16 cellular contexts compared by ENCODE assay signal in the genomic region with DNA sequence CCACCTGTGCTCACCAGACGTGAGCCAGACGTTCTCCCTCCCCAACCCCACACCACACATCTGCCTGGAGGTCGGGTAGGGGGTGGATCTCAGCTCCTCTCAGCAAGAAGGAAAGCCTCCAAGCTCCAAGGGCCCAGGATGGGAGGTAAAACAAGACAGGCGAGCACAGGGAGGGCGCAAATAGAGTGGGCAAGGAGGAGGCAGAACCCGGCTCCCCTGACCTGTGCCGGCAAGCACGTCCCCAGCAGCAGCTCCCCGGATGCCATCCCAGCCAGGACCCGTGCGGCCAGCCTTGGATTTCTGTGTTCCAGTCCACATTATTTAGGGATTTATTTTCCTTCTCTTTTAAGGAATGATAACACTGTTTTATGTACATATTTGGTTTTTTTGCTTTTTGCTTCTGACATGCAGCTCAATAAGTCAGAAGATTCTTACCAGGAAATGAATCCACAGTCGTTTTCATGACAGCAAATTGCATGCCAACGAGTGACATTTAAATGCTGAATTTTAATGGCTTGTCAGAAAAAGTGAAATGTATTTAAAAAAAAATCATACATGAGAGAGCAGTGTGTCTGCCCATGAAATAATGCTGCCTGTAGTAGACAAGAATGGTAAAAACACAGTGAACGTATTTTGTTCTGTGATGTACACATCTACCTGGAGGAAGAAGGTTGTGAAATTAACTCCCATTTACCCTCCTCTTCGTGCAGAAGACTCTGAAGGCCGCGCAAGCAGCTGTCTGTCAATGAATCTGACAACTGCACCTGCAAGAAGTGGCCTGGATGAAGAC.
"Had no signal": no experiment of that assay in that cellular context is flagged by ENCODE, and none has a peak within 500 bp of the region (broad histone marks: within the 10 kb centered on the region; RNA-seq: fewer than 3 reads in every experiment).

No MANE protein-coding gene starts in this region.

- H3K9me3 ChIP-seq: testis had no signal

- H3K4me3 ChIP-seq: heart left ventricle, spleen, testis, tibial nerve had no signal

- H3K4me3 Mint-ChIP-seq: dendritic cell treated with granulocyte-macrophage colony-stimulating factor and Interleukin-4, amounts not matched to agents 40 ng/mL and 50 ng/mL, for 4 days; memory B cell; natural killer cell treated with Interleukin-12 subunit alpha and Interleukin-12 subunit beta and Interleukin-15 and Interleukin-18, amount 100 ng/mL, for 72 hours; stimulated activated naive B cell treated with anti-CD40 and anti-IgM and Interleukin-4, amounts not matched to agents 10 μg/mL and 1 μg/mL and 100 μg/mL, for 72 hours; stimulated activated naive CD8-positive, alpha-beta T cell treated with anti-CD3 and anti-CD28 coated beads, Interleukin-15, amount 100 ng/mL, for 72 hours had no signal

- H3K4me1 ChIP-seq: heart left ventricle, spleen, testis, tibial nerve had no signal

- ATAC-seq: left lobe of liver; natural killer cell treated with Interleukin-12 subunit alpha and Interleukin-12 subunit beta and Interleukin-15 and Interleukin-18, amount 100 ng/mL, for 72 hours; sciatic nerve; stimulated activated naive B cell treated with anti-CD40 and anti-IgM and Interleukin-4, amounts not matched to agents 10 μg/mL and 1 μg/mL and 100 μg/mL, for 72 hours; stimulated activated naive CD8-positive, alpha-beta T cell treated with anti-CD3 and anti-CD28 coated beads, Interleukin-15, amount 100 ng/mL, for 72 hours had no signal

- H3K27ac ChIP-seq: heart left ventricle, spleen, testis, tibial nerve had no signal

- H3K36me3 Mint-ChIP-seq: memory B cell had no signal

- H3K36me3 ChIP-seq: heart left ventricle, spleen, tibial nerve had no signal

- H3K27me3 Mint-ChIP-seq: dendritic cell treated with granulocyte-macrophage colony-stimulating factor and Interleukin-4, amounts not matched to agents 40 ng/mL and 50 ng/mL, for 4 days; memory B cell; natural killer cell treated with Interleukin-12 subunit alpha and Interleukin-12 subunit beta and Interleukin-15 and Interleukin-18, amount 100 ng/mL, for 72 hours; stimulated activated naive B cell treated with anti-CD40 and anti-IgM and Interleukin-4, amounts not matched to agents 10 μg/mL and 1 μg/mL and 100 μg/mL, for 72 hours had no signal

- H3K27ac Mint-ChIP-seq: dendritic cell treated with granulocyte-macrophage colony-stimulating factor and Interleukin-4, amounts not matched to agents 40 ng/mL and 50 ng/mL, for 4 days; memory B cell; natural killer cell treated with Interleukin-12 subunit alpha and Interleukin-12 subunit beta and Interleukin-15 and Interleukin-18, amount 100 ng/mL, for 72 hours; stimulated activated naive B cell treated with anti-CD40 and anti-IgM and Interleukin-4, amounts not matched to agents 10 μg/mL and 1 μg/mL and 100 μg/mL, for 72 hours; stimulated activated naive CD8-positive, alpha-beta T cell treated with anti-CD3 and anti-CD28 coated beads, Interleukin-15, amount 100 ng/mL, for 72 hours had no signal

- H3K4me1 Mint-ChIP-seq: memory B cell; stimulated activated naive B cell treated with anti-CD40 and anti-IgM and Interleukin-4, amounts not matched to agents 10 μg/mL and 1 μg/mL and 100 μg/mL, for 72 hours; stimulated activated naive CD8-positive, alpha-beta T cell treated with anti-CD3 and anti-CD28 coated beads, Interleukin-15, amount 100 ng/mL, for 72 hours had no signal

- H3K27me3 ChIP-seq: testis, tibial nerve had no signal

- DNase-seq: heart left ventricle; hypothalamus; midbrain; spleen; stimulated activated CD4-positive, alpha-beta T cell treated with anti-CD3 and anti-CD28 coated beads, Interleukin-15, amount 100 ng/mL, for 24 hours; stimulated activated CD4-positive, alpha-beta T cell treated with anti-CD3 and anti-CD28 coated beads, Interleukin-1b, Interleukin-23, amount 100 ng/mL, for 48 hours; stimulated activated CD4-positive, alpha-beta T cell treated with anti-CD3 and anti-CD28 coated beads, Interleukin-4, amount 100 ng/mL, for 24 hours; stimulated activated naive B cell treated with anti-CD40 and anti-IgM and Interleukin-4, amounts not matched to agents 10 μg/mL and 1 μg/mL and 100 μg/mL, for 72 hours; stimulated activated naive CD8-positive, alpha-beta T cell treated with anti-CD3 and anti-CD28 coated beads, Interleukin-15, amount 100 ng/mL, for 72 hours; testis had no signal
